ENCODE assay signal across 8 cellular contexts in genomic region chr1:92476071-92476607, GRCh38. TPM values are rescaled to one million over a fixed set of nuclear protein-coding genes. Genes with fewer than 3 reads are reported as not detected.
DNase-seq lines count a peak whose midpoint lies in the region; ATAC-seq, FAIRE-seq and TF ChIP-seq lines count a peak whose summit lies in the region.

No MANE protein-coding gene starts in this region.

- H4K5ac ChIP-seq in H9 (ENCODE audit: insufficient read length, low read depth, low read length) (no peak overlapping the region), H1 (ENCODE audit: insufficient read length, low read depth, low read length) (no peak overlapping the region)

- no peak for TF ChIP-seq POLR2A in H1 (IDR thresholded peaks at IDR 0.05; ENCODE audit: control extremely low read depth in 1 of 2, low read depth in 2 of 2, low read length in 2 of 2)

- H3K79me1 ChIP-seq in H9 (ENCODE audit: insufficient read depth, low read depth, low read length, poor library complexity, severe bottlenecking): no peaks in the 10 kb centered on the region
- no peaks in the 10 kb centered on the region for H3K79me1 ChIP-seq in H1 (ENCODE audit: low read depth, low read length)
- H3K79me1 ChIP-seq in trophoblast cell (ENCODE audit: low read length): no peaks in the 10 kb centered on the region

- no peak overlapping the region for H3K27ac Mint-ChIP-seq in H9
- H3K27ac Mint-ChIP-seq in T-helper 2 cell treated with Interferon-gamma antibody and Interleukin-4, amounts not matched to agents 5 μg/mL and 100 μg/mL, for 36 hours: peak overlapping the region; percentile 85

- no peak for TF ChIP-seq RAD21 in H1 (IDR thresholded peaks at IDR 0.05 in 1 of 2, conservative IDR thresholded peaks at IDR 0.05 in 1 of 2; ENCODE audit: low read depth in 2 of 2, low read length in 2 of 2)

- no peak overlapping the region for H2BK120ac ChIP-seq in H9 (ENCODE audit: low read depth, low read length, poor library complexity, severe bottlenecking)
- no peak overlapping the region for H2BK120ac ChIP-seq in H1 (replicated peaks; ENCODE audit: low read depth, low read length)
- no peak overlapping the region for H2BK120ac ChIP-seq in trophoblast cell (ENCODE audit: insufficient read depth, low read length, poor library complexity)

- H2AK5ac ChIP-seq in H9 (ENCODE audit: insufficient read length, low read length) (no peak overlapping the region), H1 (ENCODE audit: low read depth, low read length) (no peak overlapping the region), trophoblast cell (ENCODE audit: low read length) (no peak overlapping the region)

- H3K27ac ChIP-seq in H9 (ENCODE audit: insufficient read length, low read depth, low read length) (no peak overlapping the region), H1 (ENCODE audit: low read depth, low read length) (no peak overlapping the region), kidney (ENCODE audit: low read depth in 2 of 2, low read length in 2 of 2) (no peak overlapping the region), trophoblast cell (ENCODE audit: low read depth, low read length) (no peak overlapping the region)

- H4K12ac ChIP-seq in trophoblast cell (ENCODE audit: low read depth, low read length): no peak overlapping the region

- FAIRE-seq in H1 (lab: Jason Lieb, UNC) (no peak), kidney (lab: Jason Lieb, UNC) (no peak)

- peaks cover 84% of the 10 kb centered on the region for H3K27me3 Mint-ChIP-seq in H9 (ENCODE audit: low read depth)
- H3K27me3 Mint-ChIP-seq in T-helper 2 cell treated with Interferon-gamma antibody and Interleukin-4, amounts not matched to agents 5 μg/mL and 100 μg/mL, for 36 hours (ENCODE audit: low read depth): no peaks in the 10 kb centered on the region

- H3K79me2 ChIP-seq in H9 (ENCODE audit: insufficient read depth, low read length): no peaks in the 10 kb centered on the region
- H3K79me2 ChIP-seq in H1 (ENCODE audit: control insufficient read depth in 1 of 2, insufficient read depth in 2 of 2, low read length in 2 of 2): no peaks in the 10 kb centered on the region
- H3K79me2 ChIP-seq in trophoblast cell (ENCODE audit: control insufficient read depth, insufficient read depth, low read length, poor library complexity): no peaks in the 10 kb centered on the region

- no peaks in the 10 kb centered on the region for H3K4me1 ChIP-seq in H9 (ENCODE audit: insufficient read depth, low read length)
- H3K4me1 ChIP-seq in H1 (replicated peaks in 1 of 4; ENCODE audit: control insufficient read depth in 3 of 4, insufficient read depth in 4 of 4, low read length in 3 of 4): peaks cover 0 to 16% (median 12%) of the 10 kb centered on the region in 4 experiments; a peak in 6 of 7 replicates
- peaks cover under 1 to 3% of the 10 kb centered on the region in 2 donors for H3K4me1 ChIP-seq in kidney (ENCODE audit: control insufficient read depth in 1 of 2, insufficient read depth in 1 of 2, low read depth in 1 of 2, low read length in 2 of 2)
- peaks cover 7 to 9% of the 10 kb centered on the region in 2 experiments for H3K4me1 ChIP-seq in trophoblast cell (ENCODE audit: control insufficient read depth in 1 of 2, insufficient read depth in 2 of 2, low read length in 2 of 2)

- H3K23me2 ChIP-seq in H9 (ENCODE audit: insufficient read length, low read depth, low read length, poor library complexity, severe bottlenecking) (peaks cover 7% of the 10 kb centered on the region), H1 (ENCODE audit: low read depth, low read length) (peaks cover 2% of the 10 kb centered on the region; the same call in 1 of the 2 replicates)

- POLR2A ChIA-PET in H1 (lab: Charles Lee; ENCODE audit: partially characterized antibody): no interaction called here

- no peaks in the 10 kb centered on the region for H3K9me3 ChIP-seq in H9 (ENCODE audit: control insufficient read depth, low read depth, low read length)
- H3K9me3 ChIP-seq in H1 (ENCODE audit: insufficient read depth in 2 of 2, low read depth in 1 of 2, low read length in 1 of 2): peaks cover 0 to 7% of the 10 kb centered on the region in 2 experiments; a peak in 1 of 4 replicates
- H3K9me3 ChIP-seq in kidney (ENCODE audit: control insufficient read depth in 1 of 2, low read length in 2 of 2): no peaks in the 10 kb centered on the region
- H3K9me3 ChIP-seq in trophoblast cell (ENCODE audit: insufficient read depth, low read depth, low read length): peaks cover 10% of the 10 kb centered on the region

- H2AFZ ChIP-seq in H9 (ENCODE audit: low read length): no peak overlapping the region
- peak overlapping the region; percentile 70 for H2AFZ ChIP-seq in H1 (ENCODE audit: low read length)
- no peak overlapping the region for H2AFZ ChIP-seq in trophoblast cell (ENCODE audit: insufficient read depth, low read length, poor library complexity)

- H4K20me1 ChIP-seq in H9 (ENCODE audit: control insufficient read depth, insufficient read depth, insufficient read length): no peaks in the 10 kb centered on the region
- peaks cover 0 to 4% of the 10 kb centered on the region in 2 experiments for H4K20me1 ChIP-seq in H1 (replicated peaks in 1 of 2; ENCODE audit: control insufficient read depth in 1 of 2, insufficient read depth in 2 of 2, low read length in 2 of 2)

- intact Hi-C loops in kidney (cut with DNase I): no loop called here

- WGBS in H9 (ENCODE audit: extremely low coverage, insufficient read length, low lambda C conversion rate): no CpG with 5 or more reads among the region's 11 CpGs
- WGBS in H1 (ENCODE audit: extremely low coverage in 1 of 2, insufficient coverage in 1 of 2, insufficient read length in 1 of 2, insufficient replicate concordance in 2 of 2, low coverage in 1 of 2, low lambda C conversion rate in 2 of 2, missing lambda C conversion rate in 1 of 2), 2 experiments: 62% methylated on average over 11 of the region's 11 CpGs; no CpG with 5 or more reads in 1 of the 2 experiments
- WGBS in trophoblast cell (ENCODE audit: extremely low coverage, insufficient coverage, insufficient read length): no CpG with 5 or more reads among the region's 11 CpGs

- H3K56ac ChIP-seq in H9 (ENCODE audit: insufficient read length, low read depth, low read length) (no peak overlapping the region), H1 (replicated peaks; ENCODE audit: insufficient read length, low read depth, low read length) (no peak overlapping the region)

- H3K23ac ChIP-seq in H9 (ENCODE audit: insufficient read length, low read depth, low read length) (no peak overlapping the region), H1 (ENCODE audit: insufficient read length) (no peak overlapping the region), trophoblast cell (ENCODE audit: low read length) (no peak overlapping the region)

- H3K4me2 ChIP-seq in H9 (ENCODE audit: insufficient read depth, insufficient read length, low read length): no peak overlapping the region
- H3K4me2 ChIP-seq in H1 (ENCODE audit: insufficient read depth in 1 of 2, low read depth in 2 of 2, low read length in 2 of 2): no peak overlapping the region
- no peak overlapping the region for H3K4me2 ChIP-seq in trophoblast cell (ENCODE audit: low read length)

- peaks cover 5 to 10% of the 10 kb centered on the region in 2 experiments for H3K9me3 Mint-ChIP-seq in H9
- no peaks in the 10 kb centered on the region for H3K9me3 Mint-ChIP-seq in T-helper 2 cell treated with Interferon-gamma antibody and Interleukin-4, amounts not matched to agents 5 μg/mL and 100 μg/mL, for 36 hours

- no peak overlapping the region for H3K18ac ChIP-seq in H9 (ENCODE audit: insufficient read length, low read depth, low read length)
- no peak overlapping the region; the same call in 1 of the 2 replicates for H3K18ac ChIP-seq in H1 (ENCODE audit: extremely low read depth, low read length)
- no peak overlapping the region for H3K18ac ChIP-seq in trophoblast cell (ENCODE audit: low read length)

- peak; percentile 39 for DNase-seq in CD1c-positive myeloid dendritic cell (ENCODE audit: extremely low spot score)
- DNase-seq in H9: peak; percentile 38
- peak; percentile 65 for DNase-seq in T-helper 2 cell treated with Interferon-gamma antibody and Interleukin-4, amounts not matched to agents 5 μg/mL and 100 μg/mL, for 36 hours (ENCODE audit: low spot score)
- DNase-seq in H1 (ENCODE audit: low read depth in 1 of 2, low spot score in 2 of 2): peak in 1 of 2 experiments; percentile 49
- DNase-seq in islet precursor cell: no peak
- no peak for DNase-seq in kidney
- no peak for DNase-seq in trophoblast cell

- H2BK5ac ChIP-seq in H9 (ENCODE audit: insufficient read length, low read length) (no peak overlapping the region), H1 (ENCODE audit: low read depth, low read length) (0 out of 2 replicates have a peak overlapping the region, but pooled peaks have one; percentile 18), trophoblast cell (ENCODE audit: low read depth, low read length, poor library complexity) (no peak overlapping the region)

- H3K4me3 Mint-ChIP-seq in H9: no peak overlapping the region; a peak in 1 of 5 replicates
- peak overlapping the region; percentile 80 for H3K4me3 Mint-ChIP-seq in T-helper 2 cell treated with Interferon-gamma antibody and Interleukin-4, amounts not matched to agents 5 μg/mL and 100 μg/mL, for 36 hours

- H3K36me3 Mint-ChIP-seq in H9 (ENCODE audit: insufficient read depth in 1 of 3, low read depth in 3 of 3): peaks cover 0 to 2% (median 0%) of the 10 kb centered on the region in 3 experiments; a peak in 2 of 7 replicates
- peaks cover 86% of the 10 kb centered on the region for H3K36me3 Mint-ChIP-seq in T-helper 2 cell treated with Interferon-gamma antibody and Interleukin-4, amounts not matched to agents 5 μg/mL and 100 μg/mL, for 36 hours (ENCODE audit: low read depth)

- H3K4me1 Mint-ChIP-seq in H9: peaks cover 13 to 35% of the 10 kb centered on the region in 2 experiments
- peaks cover 70% of the 10 kb centered on the region for H3K4me1 Mint-ChIP-seq in T-helper 2 cell treated with Interferon-gamma antibody and Interleukin-4, amounts not matched to agents 5 μg/mL and 100 μg/mL, for 36 hours (ENCODE audit: low read depth)

- H3K9ac ChIP-seq in H9 (ENCODE audit: extremely low read depth, insufficient read length, low read length) (no peak overlapping the region), H1 (replicated peaks in 1 of 4; ENCODE audit: extremely low read depth in 1 of 4, low read depth in 3 of 4, low read length in 3 of 4) (no peak overlapping the region), kidney (ENCODE audit: low read length in 2 of 2) (no peak overlapping the region), trophoblast cell (ENCODE audit: low read length) (no peak overlapping the region)

- TF ChIP-seq EP300 in H1 (IDR thresholded peaks at IDR 0.05; ENCODE audit: borderline replicate concordance in 1 of 2, low read depth in 2 of 2, low read length in 2 of 2): no peak

- no peak overlapping the region for H2BK20ac ChIP-seq in H9 (ENCODE audit: low read depth, low read length, poor library complexity, severe bottlenecking)
- peak overlapping the region; percentile 37; the same call in 1 of the 2 replicates for H2BK20ac ChIP-seq in H1 (ENCODE audit: low read length)

- H4K91ac ChIP-seq in H9 (ENCODE audit: insufficient read length, low read depth, low read length) (no peak overlapping the region), H1 (replicated peaks; ENCODE audit: insufficient read length, low read length) (no peak overlapping the region), trophoblast cell (ENCODE audit: low read depth, low read length) (no peak overlapping the region)

- H3K4ac ChIP-seq in H9 (ENCODE audit: low read depth, low read length): no peak overlapping the region
- H3K4ac ChIP-seq in H1 (replicated peaks; ENCODE audit: insufficient read length, low read depth, low read length): no peak overlapping the region
- no peak overlapping the region for H3K4ac ChIP-seq in trophoblast cell (ENCODE audit: low read depth, low read length)

- peaks cover 0 to 6% (median 0%) of the 10 kb centered on the region in 4 experiments; a peak in 1 of 8 replicates for H3K36me3 ChIP-seq in H1 (ENCODE audit: control insufficient read depth in 2 of 4, insufficient read depth in 4 of 4, low read length in 3 of 4)
- no peaks in the 10 kb centered on the region for H3K36me3 ChIP-seq in kidney (ENCODE audit: control insufficient read depth in 1 of 2, insufficient read depth in 2 of 2, low read length in 2 of 2)
- H3K36me3 ChIP-seq in trophoblast cell (ENCODE audit: control insufficient read depth in 1 of 2, insufficient read depth in 2 of 2, low read length in 2 of 2): no peaks in the 10 kb centered on the region

- H3K4me3 ChIP-seq in H1 (ENCODE audit: extremely low read depth in 1 of 4, insufficient read depth in 2 of 4, low read depth in 3 of 4, low read length in 4 of 4) (no peak overlapping the region), kidney (ENCODE audit: low read length in 2 of 2) (no peak overlapping the region), trophoblast cell (ENCODE audit: low read depth, low read length) (no peak overlapping the region)

- H3K27me3 ChIP-seq in H9 (ENCODE audit: insufficient read depth, low read length): peaks cover 34% of the 10 kb centered on the region
- H3K27me3 ChIP-seq in H1 (replicated peaks in 1 of 4; ENCODE audit: control insufficient read depth in 3 of 4, extremely low read depth in 1 of 4, insufficient read depth in 3 of 4, low read length in 3 of 4): peaks cover 27 to 52% (median 50%) of the 10 kb centered on the region in 4 experiments
- H3K27me3 ChIP-seq in trophoblast cell (ENCODE audit: insufficient read depth, low read length): peaks cover 26% of the 10 kb centered on the region

- H3K14ac ChIP-seq in H9 (ENCODE audit: insufficient read depth, low read length): no peak overlapping the region
- H3K14ac ChIP-seq in H1 (ENCODE audit: insufficient read length): no peak overlapping the region
- H3K14ac ChIP-seq in trophoblast cell (ENCODE audit: low read length): no peak overlapping the region

- CTCF ChIA-PET in H1 (lab: Charles Lee; ENCODE audit: partially characterized antibody): interaction anchor here (0.9 to 1.9 kb wide), 2 partner anchors 9 to 13 kb away, joined by 3 to 5 read pairs; no protein-coding TSS in a partner anchor

- H2BK12ac ChIP-seq in H9 (ENCODE audit: insufficient read length, low read depth, low read length) (no peak overlapping the region), H1 (ENCODE audit: low read depth, low read length) (peak overlapping the region; percentile 77; the same call in 1 of the 2 replicates), trophoblast cell (ENCODE audit: low read length) (no peak overlapping the region)

- H2BK15ac ChIP-seq in H9 (ENCODE audit: low read depth, low read length) (no peak overlapping the region), H1 (ENCODE audit: low read length) (no peak overlapping the region)

- H4K8ac ChIP-seq in H9 (replicated peaks; ENCODE audit: insufficient read length, low read depth, low read length) (no peak overlapping the region), H1 (ENCODE audit: extremely low read depth, insufficient read depth, low read length) (no peak overlapping the region), trophoblast cell (ENCODE audit: low read depth, low read length) (no peak overlapping the region)

- no peak for ATAC-seq in HG02885 (IDR thresholded peaks at IDR 0.05; ENCODE audit: poor library complexity, unreplicated experiment)

- TF ChIP-seq CTCF in H9 (conservative IDR thresholded peaks at IDR 0.05) (no peak), H1 (IDR thresholded peaks at IDR 0.05; ENCODE audit: control extremely low read depth in 1 of 3, insufficient read depth in 1 of 3, low read depth in 1 of 3, low read length in 3 of 3) (no peak), kidney (IDR thresholded peaks at IDR 0.05; ENCODE audit: borderline replicate concordance, extremely low read depth, insufficient read depth) (no peak)

- H3T11ph ChIP-seq in H9 (ENCODE audit: low read length): no peak overlapping the region

RNA-seq across cellular contexts. Expression of gene GFI1, which starts 10.6 kb away (rescaled TPM):
- 0.11 TPM in 1 of 2 replicates, not detected in the other for total RNA-seq in H9 (2021)
- total RNA-seq in H1 (2021; fragmentation: NEBNext Ultra II Directional; extraction: Animal tissue kit (Norgen Biotek cat#: 25700)): 0.17 and 0.19 TPM in 2 replicates
- polyA plus RNA-seq in H1 (2011; rRNA removed): 0.08 TPM in 2 replicates
- polyA plus RNA-seq in H1 (2011; cell fraction: cytosol; rRNA removed): 0.09 TPM
- 0.16 TPM for polyA plus RNA-seq in H1 (2011; cell fraction: nucleus; rRNA removed)
- 0.08 to 0.17 TPM (median 0.08 TPM) in 3 of 4 replicates, not detected in the other for polyA plus RNA-seq in H1 (2012, experiment 1 of 2)
- not detected for polyA plus RNA-seq in H1 (2012, experiment 2 of 2)
- polyA plus RNA-seq in H1 (2013, experiment 1 of 2): 0.04 TPM
- 0.06 TPM for polyA plus RNA-seq in H1 (2013, experiment 2 of 2)
- 0.15 and 0.28 TPM in 2 replicates for polyA minus RNA-seq in H1 (2011; rRNA and poly(A)+ RNA removed)
- polyA minus RNA-seq in H1 (2011; cell fraction: cytosol; rRNA and poly(A)+ RNA removed): not detected
- polyA minus RNA-seq in H1 (2011; cell fraction: nucleus; rRNA and poly(A)+ RNA removed): not detected
- 3.8 TPM for total RNA-seq in kidney
- 0.17 TPM for polyA plus RNA-seq in kidney (ENCODE audit: insufficient read depth, low read depth, low replicate concordance)
- 0.17 and 0.25 TPM in 2 replicates for polyA plus RNA-seq in trophoblast cell (2013)

Comparison
In these comparisons a context has a peak if more than half of its experiments do, and no peak if none do; other contexts are left out.
1. DNase-seq: peak in CD1c-positive myeloid dendritic cell (single experiment), H9 (single experiment) and T-helper 2 cell treated with Interferon-gamma antibody and Interleukin-4, amounts not matched to agents 5 μg/mL and 100 μg/mL, for 36 hours (single experiment); none in islet precursor cell (single experiment), kidney (single experiment) and trophoblast cell (0 of 2).